ENCODE assay signal across 8 cellular contexts in the genomic region with DNA sequence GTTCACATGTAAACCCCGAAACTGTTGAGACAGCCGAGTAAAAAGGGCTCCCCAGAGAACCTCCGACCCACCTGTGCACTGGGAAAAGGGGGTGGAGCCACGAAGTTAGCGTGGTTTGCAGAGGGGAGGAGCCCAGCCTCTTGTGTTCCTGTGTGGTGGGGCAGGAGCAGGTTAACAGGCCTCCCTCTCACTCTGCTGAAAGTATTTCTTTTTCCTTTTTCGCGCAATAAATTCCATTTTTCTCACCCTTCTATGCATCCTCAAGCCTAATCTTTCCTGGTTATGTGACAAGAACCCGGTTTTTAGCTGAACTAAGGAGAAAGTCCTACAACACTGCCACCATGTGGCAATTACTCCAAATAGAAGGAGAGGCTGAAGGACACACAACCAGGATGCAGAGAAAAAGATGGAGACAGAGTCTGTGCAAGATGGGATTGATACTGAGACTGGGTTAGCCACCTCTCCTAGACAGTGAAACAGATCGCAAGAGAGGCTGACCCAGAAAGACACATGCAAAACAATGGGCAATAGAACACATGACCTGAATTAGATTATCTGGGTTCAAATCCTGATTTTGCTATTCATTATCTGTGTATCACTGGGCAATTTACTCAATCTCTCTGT.
A peak's percentile ranks its signal among the peaks of the same experiment; 100 is the strongest.
DNase-seq lines count a peak whose midpoint lies in the region; ATAC-seq and TF ChIP-seq lines count a peak whose summit lies in the region.

No MANE protein-coding gene starts in this region.

- ATAC-seq in GM18907 (IDR thresholded peaks at IDR 0.05; ENCODE audit: unreplicated experiment) (peak; percentile 73), HG03442 (IDR thresholded peaks at IDR 0.05; ENCODE audit: unreplicated experiment) (peak; percentile 83)

- peaks cover 4% of the 10 kb centered on the region for H3K4me1 Mint-ChIP-seq in type B pancreatic cell (ENCODE audit: unreplicated experiment)

- H3K9ac ChIP-seq in BLaER1 treated with 17β-estradiol and CSF1 and Interleukin-3, amounts not matched to agents 10 nM and 100 nM: peak overlapping the region in 7 of 11 experiments; percentile 4 to 51 (median 30); a peak in 8 of 22 replicates

- H3K27me3 Mint-ChIP-seq in type B pancreatic cell: peaks cover 20% of the 10 kb centered on the region

- no peaks in the 10 kb centered on the region for H3K9me3 ChIP-seq in BLaER1 treated with 17β-estradiol and CSF1 and Interleukin-3, amounts not matched to agents 10 nM and 100 nM (replicated peaks in 1 of 11)

- H3K4me1 ChIP-seq in BLaER1 treated with 17β-estradiol and CSF1 and Interleukin-3, amounts not matched to agents 10 nM and 100 nM: peaks cover 0 to 5% (median 2%) of the 10 kb centered on the region in 10 experiments; a peak in 4 of 20 replicates

- no peaks in the 10 kb centered on the region for H3K9me3 Mint-ChIP-seq in type B pancreatic cell

- TF ChIP-seq CTCF in epithelial cell of proximal tubule (conservative IDR thresholded peaks at IDR 0.05; ENCODE audit: low read depth, low read length) (peak; percentile 85), type B pancreatic cell (conservative IDR thresholded peaks at IDR 0.05) (peak; percentile 91)

- no peaks in the 10 kb centered on the region for H3K36me3 Mint-ChIP-seq in type B pancreatic cell

- peak; percentile 67 for DNase-seq in NCI-H526 treated with DMSO at 0.1 percent for 48 hours (lab: John Stamatoyannopoulos, UW)
- peak; percentile 66 for DNase-seq in activated CD8-positive, alpha-beta memory T cell treated with anti-CD3 and anti-CD28 coated beads for 24 hours
- DNase-seq in epithelial cell of proximal tubule (ENCODE audit: low read depth): peak; percentile 39
- DNase-seq in myocyte (ENCODE audit: low read depth): peak; percentile 73
- DNase-seq in type B pancreatic cell (ENCODE audit: extremely low spot score, unreplicated experiment): no peak

- no peaks in the 10 kb centered on the region for H3K27me3 ChIP-seq in BLaER1 treated with 17β-estradiol and CSF1 and Interleukin-3, amounts not matched to agents 10 nM and 100 nM

- H3K4me2 ChIP-seq in BLaER1 treated with 17β-estradiol and CSF1 and Interleukin-3, amounts not matched to agents 10 nM and 100 nM: peak overlapping the region; percentile 65 to 83 (median 77)

- no peaks in the 10 kb centered on the region for H3K36me3 ChIP-seq in BLaER1 treated with 17β-estradiol and CSF1 and Interleukin-3, amounts not matched to agents 10 nM and 100 nM

- no peak overlapping the region for H3K27ac ChIP-seq in BLaER1 treated with 17β-estradiol and CSF1 and Interleukin-3, amounts not matched to agents 10 nM and 100 nM

- no peaks in the 10 kb centered on the region for H4K20me1 ChIP-seq in BLaER1 treated with 17β-estradiol and CSF1 and Interleukin-3, amounts not matched to agents 10 nM and 100 nM

- peak overlapping the region; percentile 83 for H3K4me3 Mint-ChIP-seq in type B pancreatic cell

- no peak overlapping the region for H3K27ac Mint-ChIP-seq in type B pancreatic cell

- peak overlapping the region; percentile 39 to 65 (median 54); a peak in 19 of 20 replicates for H3K4me3 ChIP-seq in BLaER1 treated with 17β-estradiol and CSF1 and Interleukin-3, amounts not matched to agents 10 nM and 100 nM
- H3K4me3 ChIP-seq in epithelial cell of proximal tubule (ENCODE audit: low read depth, low read length): peak overlapping the region; percentile 59
